Comparison of ENCODE assay signal across 1 cellular context in genomic region chr4:127965062-127965802, GRCh38.
TF ChIP-seq lines count a peak whose summit lies in the region.

TSS of gene ABHD18 (plus strand) at chr4:127965406. CDS start at chr4:127982956, 17,550 bp downstream.
TSS of gene MFSD8 (minus strand) at chr4:127965173. CDS start at chr4:127965133, 40 bp downstream.

TF ChIP-seq in HepG2, 621 proteins besides CTCF, POLR2A, EP300 and RAD21 (continued from another document):
- TF ChIP-seq ZNF142 (CRISPR knock-in tag; IDR thresholded peaks at IDR 0.05): peak; percentile 34
- no peak for TF ChIP-seq ZNF296 (CRISPR knock-in tag; conservative IDR thresholded peaks at IDR 0.05)
- TF ChIP-seq ATM (IDR thresholded peaks at IDR 0.05; ENCODE audit: borderline replicate concordance): no peak
- peak; percentile 97 for TF ChIP-seq MYPOP (CRISPR knock-in tag; IDR thresholded peaks at IDR 0.05)
- no peak for TF ChIP-seq NR1H2 (CRISPR knock-in tag; IDR thresholded peaks at IDR 0.05; ENCODE audit: borderline replicate concordance, low read depth)
- TF ChIP-seq TARDBP (CRISPR knock-in tag; IDR thresholded peaks at IDR 0.05): no peak; the same call in 1 of the 2 replicates
- peak; percentile 93 for TF ChIP-seq ZNF687 (CRISPR knock-in tag; IDR thresholded peaks at IDR 0.05)
- TF ChIP-seq ZNF383 (CRISPR knock-in tag; IDR thresholded peaks at IDR 0.05; ENCODE audit: borderline replicate concordance): no peak
- no peak; the same call in 1 of the 2 replicates for TF ChIP-seq GABPA (IDR thresholded peaks at IDR 0.05; ENCODE audit: low read depth, low read length)
- peak; percentile 68 for TF ChIP-seq GABPA (CRISPR knock-in tag; IDR thresholded peaks at IDR 0.05; ENCODE audit: low read depth)
- no peak; the same call in 1 of the 2 replicates for TF ChIP-seq KDM5B (CRISPR knock-in tag; IDR thresholded peaks at IDR 0.05; ENCODE audit: borderline replicate concordance)
- TF ChIP-seq RORA (CRISPR knock-in tag; IDR thresholded peaks at IDR 0.05): no peak
- no peak for TF ChIP-seq SMARCE1 (IDR thresholded peaks at IDR 0.05; ENCODE audit: borderline replicate concordance)
- TF ChIP-seq ZSCAN12 (CRISPR knock-in tag; IDR thresholded peaks at IDR 0.05): no peak
- peak; percentile 62; the same call in 1 of the 2 replicates for TF ChIP-seq ETV5 (CRISPR knock-in tag; IDR thresholded peaks at IDR 0.05; ENCODE audit: borderline replicate concordance)
- peak; percentile 98 for TF ChIP-seq NR2C2 (CRISPR knock-in tag; IDR thresholded peaks at IDR 0.05; ENCODE audit: borderline replicate concordance)
- TF ChIP-seq CSRNP1 (CRISPR knock-in tag; IDR thresholded peaks at IDR 0.05): peak; percentile 82; the same call in 1 of the 2 replicates
- TF ChIP-seq TAF15 (IDR thresholded peaks at IDR 0.05; ENCODE audit: low read depth, low read length, poor library complexity, severe bottlenecking): peak; percentile 79
- 0 out of 2 replicates have a peak, but pooled peaks have one; percentile 60 for TF ChIP-seq SMYD3 (CRISPR knock-in tag; IDR thresholded peaks at IDR 0.05)
- no peak for TF ChIP-seq ZFAT (CRISPR knock-in tag; conservative IDR thresholded peaks at IDR 0.05)
- no peak for TF ChIP-seq ZNF513 (CRISPR knock-in tag; conservative IDR thresholded peaks at IDR 0.05)
- peak; percentile 78; the same call in 1 of the 2 replicates for TF ChIP-seq YEATS4 (CRISPR knock-in tag; IDR thresholded peaks at IDR 0.05; ENCODE audit: borderline replicate concordance)
- TF ChIP-seq ZNF569 (CRISPR knock-in tag; IDR thresholded peaks at IDR 0.05; ENCODE audit: borderline replicate concordance): peak; percentile 84; the same call in 1 of the 2 replicates
- peak; percentile 91 for TF ChIP-seq YY1 (IDR thresholded peaks at IDR 0.05; ENCODE audit: insufficient read depth, insufficient replicate concordance, low read depth, low read length)
- no peak for TF ChIP-seq TRIM24 (CRISPR knock-in tag; IDR thresholded peaks at IDR 0.05)
- no peak for TF ChIP-seq PBX2 (CRISPR knock-in tag; IDR thresholded peaks at IDR 0.05)
- peak; percentile 69; the same call in 1 of the 2 replicates for TF ChIP-seq RFXAP (CRISPR knock-in tag; IDR thresholded peaks at IDR 0.05; ENCODE audit: borderline replicate concordance)
- TF ChIP-seq ZBTB25 (CRISPR knock-in tag; IDR thresholded peaks at IDR 0.05): peak; percentile 74; the same call in 1 of the 2 replicates
- TF ChIP-seq ZNF205 (CRISPR knock-in tag; IDR thresholded peaks at IDR 0.05): peak; percentile 37; the same call in 1 of the 2 replicates
- no peak; the same call in 1 of the 2 replicates for TF ChIP-seq FOXJ3 (CRISPR knock-in tag; IDR thresholded peaks at IDR 0.05; ENCODE audit: borderline replicate concordance)
- TF ChIP-seq ZNF747 (CRISPR knock-in tag; IDR thresholded peaks at IDR 0.05; ENCODE audit: borderline replicate concordance): peak; percentile 76; the same call in 1 of the 2 replicates
- TF ChIP-seq ARID2 (CRISPR knock-in tag; IDR thresholded peaks at IDR 0.05; ENCODE audit: borderline replicate concordance): 0 out of 2 replicates have a peak, but pooled peaks have one; percentile 12
- TF ChIP-seq AHR (CRISPR knock-in tag; IDR thresholded peaks at IDR 0.05): no peak; the same call in 1 of the 2 replicates
- no peak; the same call in 1 of the 2 replicates for TF ChIP-seq MEIS1 (CRISPR knock-in tag; IDR thresholded peaks at IDR 0.05; ENCODE audit: borderline replicate concordance)
- peak; percentile 81 for TF ChIP-seq PHF20 (CRISPR knock-in tag; IDR thresholded peaks at IDR 0.05)
- peak; percentile 93 for TF ChIP-seq ZNF350 (CRISPR knock-in tag; IDR thresholded peaks at IDR 0.05; ENCODE audit: borderline replicate concordance, low read depth)
- peak; percentile 42; the same call in 1 of the 2 replicates for TF ChIP-seq ZNF598 (CRISPR knock-in tag; IDR thresholded peaks at IDR 0.05; ENCODE audit: borderline replicate concordance)
- 0 out of 2 replicates have a peak, but pooled peaks have one; percentile 66 for TF ChIP-seq ZNF816 (CRISPR knock-in tag; IDR thresholded peaks at IDR 0.05; ENCODE audit: borderline replicate concordance)
- no peak for TF ChIP-seq KLF15 (CRISPR knock-in tag; IDR thresholded peaks at IDR 0.05; ENCODE audit: borderline replicate concordance)
- peak; percentile 12; the same call in 1 of the 2 replicates for TF ChIP-seq JUND (CRISPR knock-in tag; IDR thresholded peaks at IDR 0.05)
- peak; percentile 88 for TF ChIP-seq ZSCAN22 (CRISPR knock-in tag; IDR thresholded peaks at IDR 0.05)
- TF ChIP-seq PAWR (CRISPR knock-in tag; IDR thresholded peaks at IDR 0.05; ENCODE audit: borderline replicate concordance): no peak
- 0 out of 2 replicates have a peak, but pooled peaks have one; percentile 28 for TF ChIP-seq CC2D1A (CRISPR knock-in tag; IDR thresholded peaks at IDR 0.05)
